Comparison of ENCODE assay signal across 9 cellular contexts in the genomic region with DNA sequence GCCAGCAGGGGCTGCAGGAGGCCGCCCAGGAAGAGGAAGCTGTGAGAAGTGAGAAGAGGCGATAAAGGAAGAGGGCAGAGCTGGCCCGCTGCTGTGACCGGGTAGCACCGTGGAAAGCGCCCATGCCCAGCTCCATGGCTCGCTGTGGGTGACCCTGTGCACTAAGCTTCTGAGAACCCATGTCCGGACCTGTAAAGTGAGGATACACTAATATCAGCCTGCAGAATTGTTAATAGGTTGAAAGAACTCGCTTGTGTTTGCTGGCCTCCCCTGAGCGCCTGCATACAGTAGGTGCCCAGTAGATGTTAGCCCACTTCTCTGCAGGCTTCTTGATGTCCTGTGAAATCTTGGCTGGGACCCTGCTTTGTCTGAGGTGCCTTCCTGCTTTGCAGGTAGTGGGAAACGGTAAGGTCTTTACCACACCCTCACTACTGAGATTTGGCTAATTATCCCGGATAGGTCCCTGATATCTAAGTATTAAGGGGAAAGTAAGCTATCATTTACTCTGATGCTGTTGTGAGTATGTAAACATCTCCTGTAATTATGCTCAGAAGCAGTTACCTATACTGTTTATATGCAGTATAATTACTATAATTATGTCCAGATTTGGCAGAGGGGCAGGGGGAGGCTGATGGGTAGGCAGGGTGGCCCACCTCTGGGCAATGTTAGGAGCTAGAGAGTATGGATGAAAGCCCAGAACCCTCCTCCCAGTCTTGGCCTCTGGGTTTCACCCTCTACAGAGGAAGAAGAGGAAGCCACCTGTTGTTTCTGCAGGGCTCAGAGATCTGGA. TPM values are rescaled to one million over a fixed set of nuclear protein-coding genes. Genes with fewer than 3 reads are reported as not detected.
DNase-seq lines count a peak whose midpoint lies in the region; ATAC-seq and TF ChIP-seq lines count a peak whose summit lies in the region.
"Had no signal": no experiment of that assay in that cellular context is flagged by ENCODE, and none has a peak within 500 bp of the region (broad histone marks: within the 10 kb centered on the region; RNA-seq: fewer than 3 reads in every experiment).

No MANE protein-coding gene starts in this region.

- H3K4me3 ChIP-seq in BJ (ENCODE audit: low read depth, low read length) (peak overlapping the region; percentile 53), HUES48 (ENCODE audit: low read depth, low read length) (peak overlapping the region; percentile 76), iPS-18a (ENCODE audit: low read length) (peak overlapping the region; percentile 60)

- TF ChIP-seq CTCF in BJ (IDR thresholded peaks at IDR 0.05; ENCODE audit: insufficient read depth, low read depth, low read length) = no peak

- CTCF ChIA-PET in BJ (lab: Yijun Ruan, JAX) = interaction anchor here (0.9 to 2.1 kb wide), 5 partner anchors 10 to 73 kb away, joined by 3 to 8 read pairs (median 3); no protein-coding TSS in a partner anchor

- no peak overlapping the region for H3K27ac ChIP-seq in HUES48 (ENCODE audit: low read depth, low read length)
- no peak overlapping the region for H3K27ac ChIP-seq in iPS-18a (ENCODE audit: low read length)
- H3K27ac ChIP-seq: epithelial cell of prostate had no signal

- H3K4me3 Mint-ChIP-seq in activated T-helper 17 cell treated with anti-CD3 and anti-CD28 coated beads, Interleukin-2, amount 50 U/mL, for 72 hours = peak overlapping the region; percentile 89
- peak overlapping the region; percentile 83 to 86 for H3K4me3 Mint-ChIP-seq in stimulated activated naive B cell treated with anti-CD40 and anti-IgM and Interleukin-4, amounts not matched to agents 10 μg/mL and 1 μg/mL and 100 μg/mL, for 72 hours

- POLR2A ChIA-PET in BJ (lab: Charles Lee) = no interaction called here

- H3K27ac Mint-ChIP-seq in activated T-helper 17 cell treated with anti-CD3 and anti-CD28 coated beads, Interleukin-2, amount 50 U/mL, for 72 hours = peak overlapping the region; percentile 81
- H3K27ac Mint-ChIP-seq in stimulated activated naive B cell treated with anti-CD40 and anti-IgM and Interleukin-4, amounts not matched to agents 10 μg/mL and 1 μg/mL and 100 μg/mL, for 72 hours = no peak overlapping the region

- H3K9me3 Mint-ChIP-seq in activated T-helper 17 cell treated with anti-CD3 and anti-CD28 coated beads, Interleukin-2, amount 50 U/mL, for 72 hours = no peaks in the 10 kb centered on the region
- H3K9me3 Mint-ChIP-seq in stimulated activated naive B cell treated with anti-CD40 and anti-IgM and Interleukin-4, amounts not matched to agents 10 μg/mL and 1 μg/mL and 100 μg/mL, for 72 hours = no peaks in the 10 kb centered on the region

- DNase-seq in BJ (ENCODE audit: low read depth) (no peak), cerebellum (ENCODE audit: low spot score) (no peak)
- no peak for DNase-seq in stimulated activated naive B cell treated with anti-CD40 and anti-IgM and Interleukin-4, amounts not matched to agents 10 μg/mL and 1 μg/mL and 100 μg/mL, for 72 hours

- H3K36me3 ChIP-seq in BJ (ENCODE audit: control insufficient read depth, insufficient read depth, low read length) (no peaks in the 10 kb centered on the region), HUES48 (ENCODE audit: control insufficient read depth, insufficient read depth, low read length) (no peaks in the 10 kb centered on the region; the same call in 1 of the 2 replicates), iPS-18a (ENCODE audit: control insufficient read depth, low read depth, low read length) (no peaks in the 10 kb centered on the region)

- H3K4me1 Mint-ChIP-seq in activated T-helper 17 cell treated with anti-CD3 and anti-CD28 coated beads, Interleukin-2, amount 50 U/mL, for 72 hours = peaks cover 17% of the 10 kb centered on the region
- H3K4me1 Mint-ChIP-seq in stimulated activated naive B cell treated with anti-CD40 and anti-IgM and Interleukin-4, amounts not matched to agents 10 μg/mL and 1 μg/mL and 100 μg/mL, for 72 hours = peaks cover 16 to 31% of the 10 kb centered on the region in 2 donors

- no peaks in the 10 kb centered on the region for H3K36me3 Mint-ChIP-seq in activated T-helper 17 cell treated with anti-CD3 and anti-CD28 coated beads, Interleukin-2, amount 50 U/mL, for 72 hours (ENCODE audit: low read depth)
- no peaks in the 10 kb centered on the region for H3K36me3 Mint-ChIP-seq in stimulated activated naive B cell treated with anti-CD40 and anti-IgM and Interleukin-4, amounts not matched to agents 10 μg/mL and 1 μg/mL and 100 μg/mL, for 72 hours

- peak; percentile 61 for ATAC-seq in activated T-helper 17 cell treated with anti-CD3 and anti-CD28 coated beads, Interleukin-2, amount 50 U/mL, for 72 hours (replicated peaks)
- peak; percentile 60 to 64 for ATAC-seq in stimulated activated naive B cell treated with anti-CD40 and anti-IgM and Interleukin-4, amounts not matched to agents 10 μg/mL and 1 μg/mL and 100 μg/mL, for 72 hours (replicated peaks)
- ATAC-seq in HG02884 (IDR thresholded peaks at IDR 0.05; ENCODE audit: unreplicated experiment) (no peak), HG02970 (IDR thresholded peaks at IDR 0.05; ENCODE audit: low FRiP score, unreplicated experiment) (no peak)

- no peaks in the 10 kb centered on the region for H3K27me3 Mint-ChIP-seq in activated T-helper 17 cell treated with anti-CD3 and anti-CD28 coated beads, Interleukin-2, amount 50 U/mL, for 72 hours
- H3K27me3 Mint-ChIP-seq in stimulated activated naive B cell treated with anti-CD40 and anti-IgM and Interleukin-4, amounts not matched to agents 10 μg/mL and 1 μg/mL and 100 μg/mL, for 72 hours = peaks cover 21 to 23% of the 10 kb centered on the region in 2 donors

- H3K27me3 ChIP-seq in BJ (ENCODE audit: control insufficient read depth, insufficient read depth, low read length) (no peaks in the 10 kb centered on the region), HUES48 (ENCODE audit: control insufficient read depth, insufficient read depth, low read length) (peaks cover 11% of the 10 kb centered on the region), iPS-18a (ENCODE audit: control insufficient read depth, insufficient read depth, low read length) (peaks cover 15% of the 10 kb centered on the region)

- no peak overlapping the region for H3K9ac ChIP-seq in HUES48 (ENCODE audit: low read depth, low read length)
- no peak overlapping the region for H3K9ac ChIP-seq in iPS-18a (ENCODE audit: low read length)

- H3K9me3 ChIP-seq in HUES48 (ENCODE audit: control insufficient read depth, insufficient read depth, low read length) (no peaks in the 10 kb centered on the region), iPS-18a (ENCODE audit: control insufficient read depth, low read depth, low read length) (no peaks in the 10 kb centered on the region)

- peaks cover 25% of the 10 kb centered on the region for H3K4me1 ChIP-seq in HUES48 (ENCODE audit: control insufficient read depth, insufficient read depth, low read length)
- peaks cover 19% of the 10 kb centered on the region for H3K4me1 ChIP-seq in iPS-18a (ENCODE audit: control insufficient read depth, low read depth, low read length)

RNA-seq across cellular contexts. Expression of a gene that starts 1.2 kb away (rescaled TPM):
- polyA plus RNA-seq in BJ (2011; rRNA removed) = 10.0 and 15.7 TPM in 2 replicates
- polyA minus RNA-seq in BJ (2011; rRNA and poly(A)+ RNA removed) = 14.8 and 25.2 TPM in 2 replicates
- 10 to 100 TPM; 10.7 to 14.7 TPM for total RNA-seq in activated T-helper 17 cell treated with anti-CD3 and anti-CD28 coated beads, Interleukin-2, amount 50 U/mL, for 72 hours
- 48.4 TPM for total RNA-seq in cerebellum

RNA-seq across cellular contexts. Expression of a gene that starts 46.7 kb away (rescaled TPM):
- polyA plus RNA-seq in BJ (2011; rRNA removed) = 3,005 and 3,406 TPM in 2 replicates
- 700 and 1,218 TPM in 2 replicates for polyA minus RNA-seq in BJ (2011; rRNA and poly(A)+ RNA removed)
- 1,000 to 10,000 TPM; 4,623 to 5,372 TPM for total RNA-seq in activated T-helper 17 cell treated with anti-CD3 and anti-CD28 coated beads, Interleukin-2, amount 50 U/mL, for 72 hours
- total RNA-seq in cerebellum = 564 TPM

Comparison
In these comparisons a context has a peak if more than half of its experiments do, and no peak if none do; other contexts are left out.
1. ATAC-seq: peak in activated T-helper 17 cell treated with anti-CD3 and anti-CD28 coated beads, Interleukin-2, amount 50 U/mL, for 72 hours (single experiment) and stimulated activated naive B cell treated with anti-CD40 and anti-IgM and Interleukin-4, amounts not matched to agents 10 μg/mL and 1 μg/mL and 100 μg/mL, for 72 hours (2 of 2); none in HG02884 (single experiment) and HG02970 (single experiment).
2. Peak in every context shown above with its lines, with median percentiles within 50 percentile points of each other: H3K4me3 ChIP-seq.